ENCODE assay signal across 26 cellular contexts in the genomic region with DNA sequence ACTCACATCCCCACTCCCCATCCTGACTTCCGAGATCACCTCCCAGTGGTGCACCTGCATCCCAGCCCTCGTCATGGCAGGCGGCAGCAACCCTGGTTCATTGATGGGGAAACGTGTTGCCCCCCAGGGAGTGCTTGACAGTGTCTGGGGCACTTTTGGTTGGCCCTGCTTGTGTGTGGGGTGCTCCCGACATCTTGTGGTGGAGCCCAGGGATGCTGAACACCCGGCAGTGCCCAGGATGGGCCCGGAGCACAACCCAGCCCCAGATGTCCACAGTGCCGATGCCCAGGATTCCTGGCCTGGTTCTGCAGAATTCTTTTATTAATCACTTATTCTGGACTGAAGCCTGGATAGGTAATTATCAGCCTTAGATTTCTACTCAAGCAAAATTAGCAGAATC.
"Had no signal": no experiment of that assay in that cellular context is flagged by ENCODE, and none has a peak within 500 bp of the region (broad histone marks: within the 10 kb centered on the region; RNA-seq: fewer than 3 reads in every experiment).

No MANE protein-coding gene starts in this region.

- H3K36me3 ChIP-seq: neural progenitor cell, ovary had no signal

- H3K9ac ChIP-seq: neural progenitor cell had no signal

- H3K4me2 ChIP-seq: neural progenitor cell had no signal

- H3K4me3 Mint-ChIP-seq: activated B cell treated with CpG ODN at 0.5 μM for 24 hours; activated CD4-positive, alpha-beta memory T cell treated with anti-CD3 and anti-CD28 coated beads for 36 hours; neural progenitor cell had no signal

- H3K27me3 ChIP-seq: brain microvascular endothelial cell, dorsolateral prefrontal cortex, neural progenitor cell, ovary, right atrium auricular region, spleen, upper lobe of left lung had no signal

- H3K27ac Mint-ChIP-seq: activated B cell treated with CpG ODN at 0.5 μM for 24 hours, neural progenitor cell had no signal

- H3K9me3 ChIP-seq: ovary, psoas muscle, right atrium auricular region, spleen, upper lobe of left lung had no signal

- DNase-seq: activated B cell treated with CpG ODN at 0.5 μM for 24 hours; activated CD4-positive, alpha-beta memory T cell treated with anti-CD3 and anti-CD28 coated beads for 36 hours; activated CD4-positive, alpha-beta T cell treated with anti-CD3 and anti-CD28 coated beads for 4 hours; activated gamma-delta T cell; activated naive CD4-positive, alpha-beta T cell treated with anti-CD3 and anti-CD28 coated beads, Interleukin-2, amount 50 U/mL, for 16 hours; activated T-cell treated with anti-CD3 and anti-CD28 coated beads, Interleukin-2, amount 50 U/mL, for 48 hours; anterior cingulate cortex; brain microvascular endothelial cell; central memory CD4-positive, alpha-beta T cell; effector memory CD8-positive, alpha-beta T cell; foreskin melanocyte; kidney; naive thymus-derived CD4-positive, alpha-beta T cell; psoas muscle; spleen; stimulated activated CD4-positive, alpha-beta T cell treated with anti-CD3 and anti-CD28 coated beads, Interleukin-4, amount 100 ng/mL, for 1 hour; stimulated activated naive CD4-positive, alpha-beta T cell treated with Interleukin-2 at 50 U/mL for 16 hours; T-helper 9 cell had no signal

- H3K4me3 ChIP-seq: dorsolateral prefrontal cortex, lung, neural progenitor cell, ovary, psoas muscle, right atrium auricular region, spleen, upper lobe of left lung had no signal

- H3K9me3 Mint-ChIP-seq: activated B cell treated with CpG ODN at 0.5 μM for 24 hours; activated CD4-positive, alpha-beta memory T cell treated with anti-CD3 and anti-CD28 coated beads for 36 hours; effector memory CD8-positive, alpha-beta T cell; neural progenitor cell had no signal

- H3K27ac ChIP-seq: dorsolateral prefrontal cortex, neural progenitor cell, ovary, psoas muscle, right atrium auricular region, spleen, upper lobe of left lung had no signal

- H3K27me3 Mint-ChIP-seq: activated B cell treated with CpG ODN at 0.5 μM for 24 hours; effector memory CD8-positive, alpha-beta T cell; naive thymus-derived CD4-positive, alpha-beta T cell had no signal

- ATAC-seq: effector memory CD8-positive, alpha-beta T cell; esophagus mucosa; left lobe of liver; naive thymus-derived CD4-positive, alpha-beta T cell; psoas muscle had no signal
